ENCODE assay signal across 8 cellular contexts in the genomic region with DNA sequence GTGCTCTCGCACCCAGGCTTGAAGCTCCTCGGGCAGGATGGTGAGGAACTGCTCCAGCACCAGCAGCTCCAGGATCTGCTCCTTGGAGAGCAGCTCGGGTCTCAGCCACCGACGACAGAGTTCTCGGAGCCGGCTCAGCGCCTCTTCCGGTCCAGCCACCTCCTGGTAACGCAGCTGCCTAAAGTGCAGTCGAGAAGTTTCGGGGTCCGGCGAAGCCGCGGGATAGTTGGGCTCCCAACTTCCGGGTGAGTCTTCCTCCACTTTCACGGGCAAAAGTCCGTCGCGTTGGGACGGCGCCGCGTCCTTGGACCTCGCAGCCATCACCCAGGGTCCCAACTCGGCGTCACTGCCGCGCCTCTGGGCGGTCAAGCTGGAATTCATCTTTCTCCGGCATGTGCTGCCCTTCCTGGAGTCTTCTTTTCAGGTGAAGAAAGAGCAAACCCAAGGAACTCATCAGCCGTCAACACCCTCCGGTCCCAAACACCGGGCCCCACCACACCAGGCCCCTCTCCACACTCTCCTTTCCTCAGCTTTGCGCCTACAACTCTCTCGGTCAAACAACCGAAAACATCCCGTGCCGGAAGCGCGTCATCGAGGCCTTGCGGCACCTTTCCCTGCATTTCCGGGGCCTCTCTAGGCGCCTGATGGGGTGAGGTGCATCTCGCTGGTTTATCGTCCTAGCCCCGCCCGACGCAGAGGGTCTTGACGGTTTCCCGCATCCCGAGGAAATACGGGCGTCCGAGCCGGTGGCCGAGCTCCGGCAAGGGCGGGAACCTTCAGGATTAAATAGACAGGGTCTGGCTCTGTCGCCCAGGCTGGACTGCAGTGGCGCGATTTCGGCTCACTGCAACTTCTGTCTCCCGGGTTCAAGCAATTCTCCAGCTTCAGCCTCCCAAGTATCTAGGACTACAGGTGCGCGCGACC. TPM values are rescaled to one million over a fixed set of nuclear protein-coding genes. Genes with fewer than 3 reads are reported as not detected.
A peak's percentile ranks its signal among the peaks of the same experiment; 100 is the strongest.
DNase-seq lines count a peak whose midpoint lies in the region; ATAC-seq, FAIRE-seq and TF ChIP-seq lines count a peak whose summit lies in the region.

A gene (minus strand): TSS at position 569 of the 924 bp plus-strand sequence. CDS start 188 bp downstream, at position 381.

- peaks cover 0 to 8% of the 10 kb centered on the region in 2 donors for H3K36me3 ChIP-seq in small intestine (ENCODE audit: control insufficient read depth in 2 of 2, insufficient read depth in 2 of 2, low read length in 2 of 2)

- H3K27ac ChIP-seq in small intestine (ENCODE audit: low read depth in 1 of 2, low read length in 1 of 2), result peak within 1 kb of the TSS; percentile 96 to 99

- TF ChIP-seq CTCF in activated B cell treated with CpG ODN at 0.5 μM for 24 hours (IDR thresholded peaks at IDR 0.05) (no peak), cardiac fibroblast (IDR thresholded peaks at IDR 0.05; ENCODE audit: low read depth, low read length) (no peak)

- H3K4me1 ChIP-seq in small intestine (ENCODE audit: control insufficient read depth in 2 of 2, insufficient read depth in 1 of 2, low read depth in 1 of 2, low read length in 1 of 2), result peaks cover 0 to 3% of the 10 kb centered on the region in 2 donors

- FAIRE-seq in A204.1 (lab: Jason Lieb, UNC) (peak; percentile 85), small intestine (lab: Jason Lieb, UNC) (no peak)

- POLR2A ChIA-PET in activated B cell treated with CpG ODN at 0.5 μM for 24 hours (lab: Charles Lee), result interaction anchor here (0.6 to 3.3 kb wide), 21 partner anchors 9 to 929 kb away, joined by 3 to 49 read pairs (median 5); a partner anchor contains a TSS

- peaks cover 42% of the 10 kb centered on the region for H3K36me3 Mint-ChIP-seq in activated B cell treated with CpG ODN at 0.5 μM for 24 hours (ENCODE audit: low read depth)

- H3K27me3 Mint-ChIP-seq in activated B cell treated with CpG ODN at 0.5 μM for 24 hours, result no peaks in the 10 kb centered on the region

- no peaks in the 10 kb centered on the region for H3K9me3 Mint-ChIP-seq in activated B cell treated with CpG ODN at 0.5 μM for 24 hours

- CTCF ChIA-PET in activated B cell treated with CpG ODN at 0.5 μM for 24 hours (lab: Charles Lee), result interaction anchor here (0.7 to 1.0 kb wide), 2 partner anchors 27 to 54 kb away, joined by 3 read pairs; no protein-coding TSS in a partner anchor

- no peaks in the 10 kb centered on the region for H3K9me3 ChIP-seq in small intestine (ENCODE audit: control insufficient read depth, low read depth)

- H3K4me3 ChIP-seq in cardiac fibroblast (replicated peaks in 1 of 2; ENCODE audit: low read depth in 2 of 2, low read length in 2 of 2) (peak within 1 kb of the TSS; percentile 79 to 95), small intestine (ENCODE audit: low read depth in 1 of 2, low read length in 2 of 2) (peak within 1 kb of the TSS; percentile 93 to 98)

- DNase-seq in NCI-H2227 (lab: John Stamatoyannopoulos, UW; ENCODE audit: unreplicated experiment) (peak; percentile 97), activated B cell treated with CpG ODN at 0.5 μM for 24 hours (peak; percentile 80), cardiac fibroblast (ENCODE audit: low read depth in 2 of 2) (peak; percentile 92 to 94), iPS-NIHi7 (ENCODE audit: extremely low spot score) (peak; percentile 94), small intestine (peak; percentile 93)

- intact Hi-C loops in activated B cell treated with CpG ODN at 0.5 μM for 24 hours (cut with micrococcal nuclease), result loop anchor here (1.0 to 5.0 kb wide), 7 partner anchors 28 to 1752 kb away; a partner anchor contains a TSS

- ATAC-seq in GM18858 (IDR thresholded peaks at IDR 0.05; ENCODE audit: unreplicated experiment), result peak; percentile 33
- peak; percentile 42 for ATAC-seq in HG03139 (IDR thresholded peaks at IDR 0.05; ENCODE audit: unreplicated experiment)
- ATAC-seq in activated B cell treated with CpG ODN at 0.5 μM for 24 hours (ENCODE audit: low read depth), result peak; percentile 33

- no peaks in the 10 kb centered on the region for H3K27me3 ChIP-seq in small intestine (ENCODE audit: control insufficient read depth in 2 of 2, insufficient read depth in 2 of 2, low read length in 2 of 2)

- H3K4me3 Mint-ChIP-seq in activated B cell treated with CpG ODN at 0.5 μM for 24 hours, result peak within 1 kb of the TSS; percentile 99

- peaks cover 44% of the 10 kb centered on the region for H3K4me1 Mint-ChIP-seq in activated B cell treated with CpG ODN at 0.5 μM for 24 hours

- H3K27ac Mint-ChIP-seq in activated B cell treated with CpG ODN at 0.5 μM for 24 hours, result peak within 1 kb of the TSS; percentile 99

- 0% methylated on average over 69 of the region's 69 CpGs for WGBS in small intestine, 3 donors

RNA-seq across cellular contexts. Expression of the gene that starts here (rescaled TPM):
- 61.5 and 61.7 TPM in 2 replicates for total RNA-seq in activated B cell treated with CpG ODN at 0.5 μM for 24 hours
- polyA plus RNA-seq in small intestine, result 10 to 100 TPM; 17.4 to 30.0 (median 24.8) TPM

Comparison
In these comparisons a context has a peak if more than half of its experiments do, and no peak if none do; other contexts are left out.
1. Peak in every context shown above with its lines: DNase-seq, ATAC-seq, H3K4me3 ChIP-seq and H3K27ac ChIP-seq.